ENCODE assay signal across 23 cellular contexts in the genomic region with DNA sequence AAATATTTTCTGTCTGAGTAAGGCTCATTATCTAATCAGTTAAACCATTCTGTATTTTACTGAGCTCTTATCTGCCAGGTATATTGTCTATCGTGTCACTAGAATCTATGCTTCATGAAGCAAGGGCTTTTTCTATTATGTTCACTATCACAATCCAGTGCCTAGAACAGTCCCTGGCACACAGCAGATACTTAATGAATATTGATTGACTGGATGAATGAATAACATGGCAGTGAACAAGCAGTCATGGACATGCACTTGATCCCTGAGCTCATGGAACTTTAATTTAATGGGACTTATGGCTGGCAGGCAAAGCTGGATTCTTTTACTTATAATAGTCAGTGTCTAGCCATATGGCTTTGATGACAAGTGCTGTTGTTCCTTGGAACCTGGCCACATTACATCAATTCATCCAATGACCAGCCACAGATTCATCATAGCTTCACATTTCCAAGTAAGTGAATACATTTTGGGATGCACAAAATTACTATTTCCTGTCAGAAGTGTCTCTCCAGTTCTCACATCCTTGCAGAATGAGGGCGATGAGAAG.
"Had no signal": no experiment of that assay in that cellular context is flagged by ENCODE, and none has a peak within 500 bp of the region (broad histone marks: within the 10 kb centered on the region; RNA-seq: fewer than 3 reads in every experiment).

No MANE protein-coding gene starts in this region.

- H3K4me1 Mint-ChIP-seq: brain; immature natural killer cell; stimulated activated effector memory CD8-positive, alpha-beta T cell treated with anti-CD3 and anti-CD28 coated beads, Interleukin-12 subunit alpha, Interleukin-12 subunit beta, amount 100 ng/mL, for 72 hours had no signal

- H3K27me3 Mint-ChIP-seq: activated CD4-positive, alpha-beta T cell treated with anti-CD3 and anti-CD28 coated beads, Interleukin-2, amount 10 ng/mL, durations not matched to agents 7 days and 5 days; activated naive CD4-positive, alpha-beta T cell treated with anti-CD3 and anti-CD28 coated beads, Interleukin-2, amount 50 U/mL, for 24 hours; brain; dendritic cell treated with granulocyte-macrophage colony-stimulating factor and Interleukin-4, amounts not matched to agents 40 ng/mL and 50 ng/mL, for 4 days had no signal

- DNase-seq: activated CD4-positive, alpha-beta T cell treated with anti-CD3 and anti-CD28 coated beads, Interleukin-2, amount 10 ng/mL, durations not matched to agents 7 days and 5 days; activated CD4-positive, CD25-positive, alpha-beta regulatory T cell treated with anti-CD3 and anti-CD28 coated beads, Interleukin-2, amount 50 U/mL, for 72 hours; activated CD8-positive, alpha-beta T cell treated with anti-CD3 and anti-CD28 coated beads, Interleukin-2, amount 10 ng/mL, durations not matched to agents 7 days and 5 days; activated gamma-delta T cell treated with Interleukin-2 at 50 U/mL for 16 hours; effector CD4-positive, alpha-beta T cell; foreskin melanocyte; immature natural killer cell; kidney glomerular epithelial cell; left lung; naive thymus-derived CD8-positive, alpha-beta T cell; small intestine; stimulated activated CD4-positive, alpha-beta T cell treated with anti-CD3 and anti-CD28 coated beads, Interleukin-2, amount 100 ng/mL, for 24 hours; stimulated activated naive CD8-positive, alpha-beta T cell treated with anti-CD3 and anti-CD28 coated beads, Interleukin-15, amount 100 ng/mL, for 72 hours; transverse colon; uterus; WERI-Rb-1 had no signal

- H3K9me3 Mint-ChIP-seq: immature natural killer cell; stimulated activated effector memory CD8-positive, alpha-beta T cell treated with anti-CD3 and anti-CD28 coated beads, Interleukin-12 subunit alpha, Interleukin-12 subunit beta, amount 100 ng/mL, for 72 hours had no signal

- H3K27ac Mint-ChIP-seq: activated CD4-positive, alpha-beta T cell treated with anti-CD3 and anti-CD28 coated beads, Interleukin-2, amount 10 ng/mL, durations not matched to agents 7 days and 5 days; activated CD8-positive, alpha-beta T cell treated with anti-CD3 and anti-CD28 coated beads, Interleukin-2, amount 10 ng/mL, durations not matched to agents 7 days and 5 days; activated naive CD4-positive, alpha-beta T cell treated with anti-CD3 and anti-CD28 coated beads, Interleukin-2, amount 50 U/mL, for 24 hours; brain; dendritic cell treated with granulocyte-macrophage colony-stimulating factor and Interleukin-4, amounts not matched to agents 40 ng/mL and 50 ng/mL, for 4 days; immature natural killer cell; naive thymus-derived CD8-positive, alpha-beta T cell; neural progenitor cell; stimulated activated effector memory CD8-positive, alpha-beta T cell treated with anti-CD3 and anti-CD28 coated beads, Interleukin-12 subunit alpha, Interleukin-12 subunit beta, amount 100 ng/mL, for 72 hours; stimulated activated naive CD8-positive, alpha-beta T cell treated with anti-CD3 and anti-CD28 coated beads, Interleukin-15, amount 100 ng/mL, for 72 hours had no signal

- H3K4me3 Mint-ChIP-seq: activated CD4-positive, alpha-beta T cell treated with anti-CD3 and anti-CD28 coated beads, Interleukin-2, amount 10 ng/mL, durations not matched to agents 7 days and 5 days; activated CD8-positive, alpha-beta T cell treated with anti-CD3 and anti-CD28 coated beads, Interleukin-2, amount 10 ng/mL, durations not matched to agents 7 days and 5 days; activated naive CD4-positive, alpha-beta T cell treated with anti-CD3 and anti-CD28 coated beads, Interleukin-2, amount 50 U/mL, for 24 hours; brain; dendritic cell treated with granulocyte-macrophage colony-stimulating factor and Interleukin-4, amounts not matched to agents 40 ng/mL and 50 ng/mL, for 4 days; immature natural killer cell; naive thymus-derived CD8-positive, alpha-beta T cell; neural progenitor cell; stimulated activated effector memory CD8-positive, alpha-beta T cell treated with anti-CD3 and anti-CD28 coated beads, Interleukin-12 subunit alpha, Interleukin-12 subunit beta, amount 100 ng/mL, for 72 hours; stimulated activated naive CD8-positive, alpha-beta T cell treated with anti-CD3 and anti-CD28 coated beads, Interleukin-15, amount 100 ng/mL, for 72 hours had no signal

- H3K36me3 Mint-ChIP-seq: brain; immature natural killer cell; naive thymus-derived CD8-positive, alpha-beta T cell; neural progenitor cell; stimulated activated effector memory CD8-positive, alpha-beta T cell treated with anti-CD3 and anti-CD28 coated beads, Interleukin-12 subunit alpha, Interleukin-12 subunit beta, amount 100 ng/mL, for 72 hours had no signal

- FAIRE-seq: endometrium, small intestine had no signal

- ATAC-seq: activated CD8-positive, alpha-beta T cell treated with anti-CD3 and anti-CD28 coated beads, Interleukin-2, amount 10 ng/mL, durations not matched to agents 7 days and 5 days; left lung; naive thymus-derived CD8-positive, alpha-beta T cell; sciatic nerve; stimulated activated effector memory CD8-positive, alpha-beta T cell treated with anti-CD3 and anti-CD28 coated beads, Interleukin-12 subunit alpha, Interleukin-12 subunit beta, amount 100 ng/mL, for 72 hours; stimulated activated naive CD8-positive, alpha-beta T cell treated with anti-CD3 and anti-CD28 coated beads, Interleukin-15, amount 100 ng/mL, for 72 hours had no signal
